11 cellular contexts compared by ENCODE assay signal in genomic region chr19:1082928-1083816, GRCh38. TPM values are rescaled to one million over a fixed set of nuclear protein-coding genes. Genes with fewer than 3 reads are reported as not detected.
DNase-seq lines count a peak whose midpoint lies in the region; ATAC-seq, FAIRE-seq and TF ChIP-seq lines count a peak whose summit lies in the region.
"Had no signal": no experiment of that assay in that cellular context is flagged by ENCODE, and none has a peak within 500 bp of the region (broad histone marks: within the 10 kb centered on the region; RNA-seq: fewer than 3 reads in every experiment).

No MANE protein-coding gene starts in this region.

- H3K27me3 ChIP-seq in breast epithelium (no peaks in the 10 kb centered on the region), suprapubic skin (no peaks in the 10 kb centered on the region)

- H3K27ac Mint-ChIP-seq in MCF 10A (ENCODE audit: low read depth, unreplicated experiment) (no peak overlapping the region), T-helper 17 cell (peak overlapping the region; percentile 90)

- POLR2A ChIA-PET in MCF 10A (lab: Yijun Ruan, JAX): interaction anchor here (0.8 to 3.8 kb wide), 6 partner anchors 8 to 56 kb away, joined by 3 to 19 read pairs (median 4); partner anchors contain the start of genes ARHGAP45 and CNN2

- 89% methylated on average over 42 of the region's 59 CpGs for WGBS in suprapubic skin

- H3K4me1 ChIP-seq in breast epithelium: no peaks in the 10 kb centered on the region
- H3K4me1 ChIP-seq in kidney (ENCODE audit: control insufficient read depth in 1 of 2, insufficient read depth in 1 of 2, low read depth in 1 of 2, low read length in 2 of 2): peaks cover 0 to 7% of the 10 kb centered on the region in 2 donors
- peaks cover 39% of the 10 kb centered on the region for H3K4me1 ChIP-seq in suprapubic skin

- intact Hi-C loops in breast epithelium (cut with DNase I; ENCODE audit: low total_unique reads): loop anchor here (5.0 kb wide), 1 partner anchor 814 kb away; no protein-coding TSS in a partner anchor
- intact Hi-C loops in MCF 10A (cut with micrococcal nuclease): no loop called here
- intact Hi-C loops in kidney (cut with DNase I): no loop called here

- H3K36me3 Mint-ChIP-seq in MCF 10A (ENCODE audit: insufficient read depth, unreplicated experiment): peaks cover 42% of the 10 kb centered on the region
- H3K36me3 Mint-ChIP-seq in T-helper 17 cell (ENCODE audit: low read depth): peaks cover 4% of the 10 kb centered on the region

- TF ChIP-seq EP300 in suprapubic skin (IDR thresholded peaks at IDR 0.05): no peak

- H3K4me3 ChIP-seq in breast epithelium (peak overlapping the region in 2 of 3 donors; percentile 51 to 67), kidney (ENCODE audit: low read length in 2 of 2) (peak overlapping the region in 1 of 2 donors; percentile 17), suprapubic skin (peak overlapping the region; percentile 42)

- H3K4me1 Mint-ChIP-seq in MCF 10A (ENCODE audit: insufficient read depth, unreplicated experiment) (peaks cover 6% of the 10 kb centered on the region), T-helper 17 cell (peaks cover 40% of the 10 kb centered on the region)

- TF ChIP-seq CTCF in breast epithelium (IDR thresholded peaks at IDR 0.05) (no peak), MCF 10A (IDR thresholded peaks at IDR 0.05; ENCODE audit: unreplicated experiment) (no peak), kidney (IDR thresholded peaks at IDR 0.05; ENCODE audit: borderline replicate concordance, extremely low read depth, insufficient read depth) (no peak), suprapubic skin (IDR thresholded peaks at IDR 0.05) (no peak)

- H3K27ac ChIP-seq in breast epithelium (peak overlapping the region; percentile 23 to 45), kidney (ENCODE audit: low read depth in 2 of 2, low read length in 2 of 2) (no peak overlapping the region), suprapubic skin (peak overlapping the region; percentile 30)

- no peaks in the 10 kb centered on the region for H3K9me3 ChIP-seq in breast epithelium
- H3K9me3 ChIP-seq in T-helper 17 cell (ENCODE audit: control insufficient read depth, low read length, poor library complexity, severe bottlenecking): no peaks in the 10 kb centered on the region
- H3K9me3 ChIP-seq in kidney (ENCODE audit: control insufficient read depth in 1 of 2, low read length in 2 of 2): no peaks in the 10 kb centered on the region
- no peaks in the 10 kb centered on the region for H3K9me3 ChIP-seq in suprapubic skin

- no peaks in the 10 kb centered on the region for H3K9me3 Mint-ChIP-seq in MCF 10A (ENCODE audit: unreplicated experiment)
- H3K9me3 Mint-ChIP-seq: activated naive CD4-positive, alpha-beta T cell treated with anti-CD3 and anti-CD28 coated beads, Interleukin-2, amount 50 U/mL, for 24 hours had no signal

- DNase-seq in breast epithelium (ENCODE audit: low spot score in 2 of 2): no peak
- no peak for DNase-seq in MCF 10A (ENCODE audit: unreplicated experiment)
- DNase-seq in T-helper 17 cell: peak in 1 of 3 donors; percentile 15
- DNase-seq in kidney: peak; percentile 84
- DNase-seq in suprapubic skin (ENCODE audit: low spot score in 2 of 2): no peak
- no peak for DNase-seq in NCI-H524 (lab: John Stamatoyannopoulos, UW)
- no peak for DNase-seq in GM19240 (ENCODE audit: insufficient read length, low spot score)
- DNase-seq in activated CD4-positive, alpha-beta T cell treated with anti-CD3 and anti-CD28 coated beads, Interleukin-2, amount 50 U/mL, for 1 hour: no peak
- DNase-seq: cortex of kidney, head of caudate nucleus had no signal

- FAIRE-seq in kidney (lab: Jason Lieb, UNC): no peak

- ATAC-seq in T-helper 17 cell: no peak

- no peak overlapping the region for H3K4me3 Mint-ChIP-seq in MCF 10A (ENCODE audit: unreplicated experiment)
- peak overlapping the region; percentile 49 for H3K4me3 Mint-ChIP-seq in T-helper 17 cell
- H3K4me3 Mint-ChIP-seq: activated naive CD4-positive, alpha-beta T cell treated with anti-CD3 and anti-CD28 coated beads, Interleukin-2, amount 50 U/mL, for 24 hours had no signal

- H3K36me3 ChIP-seq in breast epithelium (no peaks in the 10 kb centered on the region), kidney (ENCODE audit: control insufficient read depth in 1 of 2, insufficient read depth in 2 of 2, low read length in 2 of 2) (peaks cover 0 to 4% of the 10 kb centered on the region in 2 donors), suprapubic skin (peaks cover 22% of the 10 kb centered on the region)

- CTCF ChIA-PET in MCF 10A (lab: Yijun Ruan, JAX): interaction anchor here (0.6 kb wide), 1 partner anchor 30 kb away, joined by 3 read pairs; no protein-coding TSS in a partner anchor

- H3K27me3 Mint-ChIP-seq in MCF 10A (ENCODE audit: insufficient read depth, unreplicated experiment) (no peaks in the 10 kb centered on the region), T-helper 17 cell (no peaks in the 10 kb centered on the region)
- H3K27me3 Mint-ChIP-seq: activated naive CD4-positive, alpha-beta T cell treated with anti-CD3 and anti-CD28 coated beads, Interleukin-2, amount 50 U/mL, for 24 hours had no signal

- no peak overlapping the region for H3K9ac ChIP-seq in kidney (ENCODE audit: low read length in 2 of 2)

- BruUV-seq in MCF 10A (replicated peaks; lab: Mats Ljungman, UMichigan): no TSS peak

- TF ChIP-seq POLR2A in breast epithelium (IDR thresholded peaks at IDR 0.05): no peak
- no peak for TF ChIP-seq POLR2A in suprapubic skin (IDR thresholded peaks at IDR 0.05)

RNA-seq across cellular contexts. Expression of gene POLR2E, which starts 12.0 kb away (rescaled TPM):
- total RNA-seq in breast epithelium (100 to 1,000 TPM in 1 of 3 donors, 10 to 100 TPM in 2; 65.9 to 175 (median 89.1) TPM), MCF 10A (2022) (184 and 201 TPM in 2 replicates), T-helper 17 cell (10 to 100 TPM; 63.8 to 81.4 TPM), kidney (158 TPM), suprapubic skin (100 to 1,000 TPM in 3 of 4 donors, 10 to 100 TPM in 1; 84.1 to 142 (median 111) TPM)
- 189 TPM for polyA plus RNA-seq in kidney (ENCODE audit: insufficient read depth, low read depth, low replicate concordance)

RNA-seq across cellular contexts. Expression of gene ARHGAP45, which starts 16.2 kb away (rescaled TPM):
- total RNA-seq in breast epithelium: 10 to 100 TPM; 18.7 to 43.2 (median 23.9) TPM
- 11.9 and 15.3 TPM in 2 replicates for total RNA-seq in MCF 10A (2022)
- 100 to 1,000 TPM; 603 to 646 TPM for total RNA-seq in T-helper 17 cell
- 50.0 TPM for total RNA-seq in kidney
- polyA plus RNA-seq in kidney (ENCODE audit: insufficient read depth, low read depth, low replicate concordance): 11.8 TPM
- total RNA-seq in suprapubic skin: 10 to 100 TPM; 11.5 to 13.4 (median 12.6) TPM

RNA-seq across cellular contexts. Expression of gene GPX4, which starts 20.6 kb away (rescaled TPM):
- 1,000 to 10,000 TPM in 1 of 3 donors, 100 to 1,000 TPM in 2; 357 to 1,796 (median 492) TPM for total RNA-seq in breast epithelium
- total RNA-seq in MCF 10A (2022): 179 and 191 TPM in 2 replicates
- 100 to 1,000 TPM; 184 to 187 TPM for total RNA-seq in T-helper 17 cell
- 268 TPM for total RNA-seq in kidney
- 966 TPM for polyA plus RNA-seq in kidney (ENCODE audit: insufficient read depth, low read depth, low replicate concordance)
- total RNA-seq in suprapubic skin: 100 to 1,000 TPM; 267 to 359 (median 344) TPM

RNA-seq across cellular contexts. Expression of gene ABCA7, which starts 43.3 kb away (rescaled TPM):
- total RNA-seq in breast epithelium: 10 to 100 TPM in 2 of 3 donors, 1 to 10 TPM in 1; 8.0 to 31.8 (median 26.5) TPM
- total RNA-seq in MCF 10A (2022): 10.3 and 18.2 TPM in 2 replicates
- 100 to 1,000 TPM; 107 to 112 TPM for total RNA-seq in T-helper 17 cell
- total RNA-seq in kidney: 20.4 TPM
- 11.7 TPM for polyA plus RNA-seq in kidney (ENCODE audit: insufficient read depth, low read depth, low replicate concordance)
- total RNA-seq in suprapubic skin: 10 to 100 TPM; 29.8 to 97.6 (median 47.5) TPM

RNA-seq across cellular contexts. Expression of gene CNN2, which starts 56.8 kb away (rescaled TPM):
- total RNA-seq in breast epithelium (10 to 100 TPM; 70.4 to 74.1 (median 70.7) TPM), MCF 10A (2022) (112 and 166 TPM in 2 replicates), T-helper 17 cell (100 to 1,000 TPM; 263 to 301 TPM), kidney (131 TPM), suprapubic skin (10 to 100 TPM; 44.0 to 75.1 (median 68.4) TPM)
- 64.1 TPM for polyA plus RNA-seq in kidney (ENCODE audit: insufficient read depth, low read depth, low replicate concordance)

Comparison
In these comparisons a context has a peak if more than half of its experiments do, and no peak if none do; other contexts are left out.
1. H3K27ac ChIP-seq: peak in breast epithelium (2 of 2) and suprapubic skin (single experiment); none in kidney (0 of 2).
2. RNA of gene ARHGAP45, which starts 16.2 kb away (total RNA-seq): 603 to 646 TPM in T-helper 17 cell; 50.0 TPM in kidney (single experiment), 18.7 to 43.2 TPM in breast epithelium, 11.9 to 15.3 TPM in MCF 10A and 11.5 to 13.4 TPM in suprapubic skin; every median in the first group is over 10 times any median in the second.